ENCODE assay signal across 8 cellular contexts in genomic region chr5:141878771-141879759, GRCh38. TPM values are rescaled to one million over a fixed set of nuclear protein-coding genes. Genes with fewer than 3 reads are reported as not detected.
A peak's percentile ranks its signal among the peaks of the same experiment; 100 is the strongest.
DNase-seq lines count a peak whose midpoint lies in the region; ATAC-seq and TF ChIP-seq lines count a peak whose summit lies in the region.

No MANE protein-coding gene starts in this region.

- ATAC-seq in GM21529 (IDR thresholded peaks at IDR 0.05; ENCODE audit: unreplicated experiment) = peak; percentile 87

- H3K27ac ChIP-seq in PC-9 (peak overlapping the region; percentile 82), esophagus squamous epithelium (peak overlapping the region; percentile 88 to 90 (median 89)), muscle layer of duodenum (ENCODE audit: low read length) (peak overlapping the region; percentile 67)

- peak; percentile 85 for DNase-seq in DMS114 treated with DMSO at 0.1 percent for 48 hours (lab: John Stamatoyannopoulos, UW; ENCODE audit: unreplicated experiment)
- peak; percentile 93 to 96 for DNase-seq in PC-9
- peak; percentile 90 to 95 for DNase-seq in activated T-cell treated with anti-CD3 and anti-CD28 coated beads, Interleukin-2, amount 50 U/mL, for 48 hours
- DNase-seq in esophagus squamous epithelium (lab: John Stamatoyannopoulos, UW) = peak; percentile 55
- peak; percentile 76 to 81 for DNase-seq in stimulated activated CD8-positive, alpha-beta memory T cell treated with anti-CD3 and anti-CD28 coated beads, Interleukin-7, amount 100 ng/mL, for 1 hour (ENCODE audit: low read depth in 2 of 2)

- no TSS peak for BruUV-seq in PC-9 (replicated peaks; lab: Mats Ljungman, UMichigan)

- WGBS in esophagus squamous epithelium, 2 donors = 0 to 1% methylated on average over 26 to 28 of the region's 41 CpGs

- TF ChIP-seq CTCF in PC-9 (conservative IDR thresholded peaks at IDR 0.05) (peak; percentile 96), esophagus squamous epithelium (IDR thresholded peaks at IDR 0.05) (peak; percentile 89 to 98 (median 94))

- H3K36me3 ChIP-seq in PC-9 (ENCODE audit: low read depth) (peaks cover 7% of the 10 kb centered on the region; the same call in 1 of the 2 replicates), esophagus squamous epithelium (no peaks in the 10 kb centered on the region), muscle layer of duodenum (ENCODE audit: control insufficient read depth in 1 of 2, insufficient read depth in 2 of 2, low read length in 2 of 2) (no peaks in the 10 kb centered on the region)

- H3K4me3 Mint-ChIP-seq in IgD-negative memory B cell = peak overlapping the region; percentile 72 to 91 (median 88)

- peaks cover 25% of the 10 kb centered on the region for H3F3A ChIP-seq in PC-9 (ENCODE audit: insufficient read depth, low read depth)

- H3K9me2 ChIP-seq in PC-9 (ENCODE audit: insufficient read depth) = no peaks in the 10 kb centered on the region

- CTCF ChIA-PET in PC-9 (lab: Charles Lee) = interaction anchor here (0.6 to 1.8 kb wide), 14 partner anchors 10 to 264 kb away, joined by 3 to 26 read pairs (median 4); partner anchors contain the start of gene RNF14

- peaks cover 40% of the 10 kb centered on the region for H3K79me2 ChIP-seq in PC-9 (ENCODE audit: low read depth)

- no peaks in the 10 kb centered on the region for H3K36me3 Mint-ChIP-seq in IgD-negative memory B cell

- no peaks in the 10 kb centered on the region for H3K27me3 ChIP-seq in PC-9 (ENCODE audit: insufficient read depth, low read depth)
- H3K27me3 ChIP-seq in esophagus squamous epithelium = peaks cover 0 to 90% (median 18%) of the 10 kb centered on the region in 4 donors
- H3K27me3 ChIP-seq in muscle layer of duodenum (ENCODE audit: low read depth, low read length) = peaks cover 53% of the 10 kb centered on the region

- H3K4me1 ChIP-seq in PC-9 (replicated peaks; ENCODE audit: insufficient read depth) (peaks cover 41% of the 10 kb centered on the region), esophagus squamous epithelium (peaks cover 33 to 95% (median 34%) of the 10 kb centered on the region in 3 donors), muscle layer of duodenum (ENCODE audit: control insufficient read depth in 1 of 2, insufficient read depth in 2 of 2, low read length in 2 of 2) (peaks cover 0 to 39% of the 10 kb centered on the region in 2 donors)

- peaks cover 17% of the 10 kb centered on the region for H4K20me1 ChIP-seq in PC-9 (ENCODE audit: insufficient read depth)

- H3K27ac Mint-ChIP-seq in IgD-negative memory B cell = peak overlapping the region; percentile 1 to 90 (median 57)

- no peaks in the 10 kb centered on the region for H3K9me3 Mint-ChIP-seq in IgD-negative memory B cell

- intact Hi-C loops in PC-9 (cut with micrococcal nuclease; ENCODE audit: unreplicated experiment) = loop anchor here (1.0 to 5.0 kb wide), 8 partner anchors 30 to 187 kb away; partner anchors contain the start of gene DELE1
- intact Hi-C loops in esophagus squamous epithelium (cut with DNase I) = loop anchor here (2.0 kb wide), 1 partner anchor 176 kb away; no protein-coding TSS in a partner anchor

- POLR2A ChIA-PET in PC-9 (lab: Charles Lee; ENCODE audit: unreplicated experiment) = interaction anchor here (0.5 to 1.0 kb wide), 13 partner anchors 9 to 315 kb away, joined by 3 to 15 read pairs (median 6); partner anchors contain the start of genes HDAC3 and RELL2

- H2AFZ ChIP-seq in PC-9 = peak overlapping the region; percentile 84

- H3K4me3 ChIP-seq in PC-9 (peak overlapping the region; percentile 68), esophagus squamous epithelium (peak overlapping the region; percentile 71 to 82 (median 76)), muscle layer of duodenum (ENCODE audit: low read depth in 1 of 2, low read length in 2 of 2) (peak overlapping the region; percentile 68 to 69)

- peak overlapping the region; percentile 89 for H3K4me2 ChIP-seq in PC-9

- no peak for TF ChIP-seq POLR2A in esophagus squamous epithelium (IDR thresholded peaks at IDR 0.05)

- H3K4me1 Mint-ChIP-seq in IgD-negative memory B cell = peaks cover 11 to 16% (median 15%) of the 10 kb centered on the region in 3 donors

- H3K9me3 ChIP-seq in PC-9 (ENCODE audit: insufficient read depth, low read depth) (no peaks in the 10 kb centered on the region), esophagus squamous epithelium (no peaks in the 10 kb centered on the region), muscle layer of duodenum (ENCODE audit: control insufficient read depth in 1 of 2, low read length in 2 of 2) (no peaks in the 10 kb centered on the region)

- peaks cover 66% of the 10 kb centered on the region for H3K27me3 Mint-ChIP-seq in IgD-negative memory B cell

RNA-seq across cellular contexts. Expression of gene PCDH1, which starts 0.9 kb away (rescaled TPM):
- 0.10 TPM for polyA plus RNA-seq in IgD-negative memory B cell
- total RNA-seq in PC-9 (2021) = 88.5 and 101 TPM in 2 replicates
- 100 to 1,000 TPM in 1 of 4 donors, 10 to 100 TPM in 3; 51.3 to 131 (median 67.9) TPM for total RNA-seq in esophagus squamous epithelium

RNA-seq across cellular contexts. Expression of gene DELE1, which starts 44.6 kb away (rescaled TPM):
- 32.3 TPM for polyA plus RNA-seq in IgD-negative memory B cell
- 68.5 and 80.8 TPM in 2 replicates for total RNA-seq in PC-9 (2021)
- total RNA-seq in esophagus squamous epithelium = 10 to 100 TPM; 27.3 to 68.5 (median 37.1) TPM

Comparison
In these comparisons a context has a peak if more than half of its experiments do, and no peak if none do; other contexts are left out.
1. Peak in every context shown above with its lines: DNase-seq, ATAC-seq, H3K4me3 ChIP-seq and H3K27ac ChIP-seq.